Comparison of ENCODE assay signal across 13 cellular contexts in the genomic region with DNA sequence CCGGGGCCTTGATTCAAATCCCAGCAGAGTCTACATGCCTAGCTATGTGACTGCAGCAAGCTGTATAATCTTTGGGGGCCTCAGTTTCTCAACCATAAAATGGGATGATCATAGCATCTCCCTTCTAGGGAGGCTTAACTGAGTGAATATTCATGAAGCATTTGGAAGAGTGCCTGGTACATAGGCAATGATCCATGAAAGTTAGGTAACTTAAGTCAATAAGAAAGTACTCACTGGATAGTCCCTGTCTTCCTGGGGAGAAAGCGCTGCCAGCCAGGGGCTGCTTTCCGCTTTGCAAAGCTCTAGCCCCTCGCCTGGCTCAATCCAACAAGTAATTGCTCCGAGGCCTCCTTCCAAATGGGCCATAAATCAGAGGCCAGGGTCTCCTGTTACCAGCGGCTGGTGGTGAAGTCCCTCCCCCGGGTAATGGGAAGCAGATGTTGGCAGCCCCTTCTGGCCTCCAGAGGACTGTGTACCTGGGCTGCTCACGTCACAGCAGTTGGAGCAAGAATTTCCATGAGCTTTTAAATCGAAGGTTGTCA.
A peak's percentile ranks its signal among the peaks of the same experiment; 100 is the strongest.
DNase-seq lines count a peak whose midpoint lies in the region; ATAC-seq, FAIRE-seq and TF ChIP-seq lines count a peak whose summit lies in the region.
"Had no signal": no experiment of that assay in that cellular context is flagged by ENCODE, and none has a peak within 500 bp of the region (broad histone marks: within the 10 kb centered on the region; RNA-seq: fewer than 3 reads in every experiment).

No MANE protein-coding gene starts in this region.

- H3K36me3 Mint-ChIP-seq in endothelial cell (ENCODE audit: low read depth, unreplicated experiment), result no peaks in the 10 kb centered on the region
- H3K36me3 Mint-ChIP-seq: CD4-positive, alpha-beta memory T cell had no signal

- H3K27me3 ChIP-seq in WERI-Rb-1 (ENCODE audit: insufficient read depth, low read depth, severe bottlenecking), result no peaks in the 10 kb centered on the region

- H3K9me3 ChIP-seq in WERI-Rb-1 (ENCODE audit: severe bottlenecking), result no peaks in the 10 kb centered on the region
- H3K9me3 ChIP-seq in kidney (ENCODE audit: control insufficient read depth in 1 of 2, low read length in 2 of 2), result no peaks in the 10 kb centered on the region
- H3K9me3 ChIP-seq: psoas muscle had no signal

- H3K27ac Mint-ChIP-seq in endothelial cell (ENCODE audit: unreplicated experiment), result no peak overlapping the region

- H3K4me3 Mint-ChIP-seq in endothelial cell (ENCODE audit: unreplicated experiment), result no peak overlapping the region
- H3K4me3 Mint-ChIP-seq: CD4-positive, alpha-beta memory T cell had no signal

- peaks cover 7 to 9% of the 10 kb centered on the region in 2 donors for H3K4me1 ChIP-seq in kidney (ENCODE audit: control insufficient read depth in 1 of 2, insufficient read depth in 1 of 2, low read depth in 1 of 2, low read length in 2 of 2)
- H3K4me1 ChIP-seq: psoas muscle had no signal

- ATAC-seq in GM18505 (IDR thresholded peaks at IDR 0.05; ENCODE audit: unreplicated experiment) (no peak), HG03439 (IDR thresholded peaks at IDR 0.05; ENCODE audit: unreplicated experiment) (no peak)
- ATAC-seq: psoas muscle, Right ventricle myocardium inferior had no signal

- H3K27me3 Mint-ChIP-seq in endothelial cell (ENCODE audit: unreplicated experiment), result peaks cover 12% of the 10 kb centered on the region
- H3K27me3 Mint-ChIP-seq: CD4-positive, alpha-beta memory T cell had no signal

- H3K4me1 Mint-ChIP-seq in endothelial cell (ENCODE audit: unreplicated experiment), result peaks cover 53% of the 10 kb centered on the region

- TF ChIP-seq CTCF in WERI-Rb-1 (IDR thresholded peaks at IDR 0.05; ENCODE audit: low read depth, low read length) (no peak), kidney (IDR thresholded peaks at IDR 0.05; ENCODE audit: borderline replicate concordance, extremely low read depth, insufficient read depth) (no peak), endothelial cell (IDR thresholded peaks at IDR 0.05; ENCODE audit: unreplicated experiment) (no peak)

- DNase-seq in COR-L47 (lab: John Stamatoyannopoulos, UW), result peak; percentile 15
- DNase-seq in NCI-H187 (lab: John Stamatoyannopoulos, UW), result peak; percentile 31 to 64
- DNase-seq in WERI-Rb-1, result peak; percentile 45
- DNase-seq in kidney, result peak; percentile 66
- DNase-seq in stimulated activated CD4-positive, alpha-beta T cell treated with anti-CD3 and anti-CD28 coated beads, Interleukin-12 subunit alpha, Interleukin-12 subunit beta, amount 100 ng/mL, for 4 hours, result no peak
- DNase-seq in endothelial cell (ENCODE audit: low spot score), result no peak
- DNase-seq: activated CD8-positive, alpha-beta memory T cell treated with anti-CD3 and anti-CD28 coated beads for 24 hours; CD4-positive, alpha-beta memory T cell; hypothalamus; psoas muscle had no signal

- no peak overlapping the region for H3K4me3 ChIP-seq in WERI-Rb-1 (ENCODE audit: low read depth, low read length)
- H3K4me3 ChIP-seq in kidney (ENCODE audit: low read length in 2 of 2), result no peak overlapping the region
- H3K4me3 ChIP-seq: psoas muscle had no signal

- intact Hi-C loops in kidney (cut with DNase I), result no loop called here

- no peak overlapping the region for H3K9ac ChIP-seq in kidney (ENCODE audit: low read length in 2 of 2)

- no peak for FAIRE-seq in kidney (lab: Jason Lieb, UNC)

- no peak overlapping the region; the same call in 1 of the 2 replicates for H3K27ac ChIP-seq in WERI-Rb-1
- H3K27ac ChIP-seq in kidney (ENCODE audit: low read depth in 2 of 2, low read length in 2 of 2), result peak overlapping the region in 1 of 2 donors; percentile 16
- H3K27ac ChIP-seq: psoas muscle had no signal

- H3K9me3 Mint-ChIP-seq in endothelial cell (ENCODE audit: unreplicated experiment), result no peaks in the 10 kb centered on the region
- H3K9me3 Mint-ChIP-seq: CD4-positive, alpha-beta memory T cell had no signal

- no peaks in the 10 kb centered on the region for H3K36me3 ChIP-seq in WERI-Rb-1
- no peaks in the 10 kb centered on the region for H3K36me3 ChIP-seq in kidney (ENCODE audit: control insufficient read depth in 1 of 2, insufficient read depth in 2 of 2, low read length in 2 of 2)

- no peak for TF ChIP-seq POLR2A in GM18505 (IDR thresholded peaks at IDR 0.05; ENCODE audit: borderline replicate concordance, extremely low read depth, insufficient read depth, insufficient read length)

Comparison
In these comparisons a context has a peak if more than half of its experiments do, and no peak if none do; other contexts are left out.
1. DNase-seq: peak in COR-L47 (single experiment), NCI-H187 (2 of 2), WERI-Rb-1 (single experiment) and kidney (single experiment); none in stimulated activated CD4-positive, alpha-beta T cell treated with anti-CD3 and anti-CD28 coated beads, Interleukin-12 subunit alpha, Interleukin-12 subunit beta, amount 100 ng/mL, for 4 hours (single experiment) and endothelial cell (single experiment).